Comparison of ENCODE assay signal across 8 cellular contexts in the genomic region with DNA sequence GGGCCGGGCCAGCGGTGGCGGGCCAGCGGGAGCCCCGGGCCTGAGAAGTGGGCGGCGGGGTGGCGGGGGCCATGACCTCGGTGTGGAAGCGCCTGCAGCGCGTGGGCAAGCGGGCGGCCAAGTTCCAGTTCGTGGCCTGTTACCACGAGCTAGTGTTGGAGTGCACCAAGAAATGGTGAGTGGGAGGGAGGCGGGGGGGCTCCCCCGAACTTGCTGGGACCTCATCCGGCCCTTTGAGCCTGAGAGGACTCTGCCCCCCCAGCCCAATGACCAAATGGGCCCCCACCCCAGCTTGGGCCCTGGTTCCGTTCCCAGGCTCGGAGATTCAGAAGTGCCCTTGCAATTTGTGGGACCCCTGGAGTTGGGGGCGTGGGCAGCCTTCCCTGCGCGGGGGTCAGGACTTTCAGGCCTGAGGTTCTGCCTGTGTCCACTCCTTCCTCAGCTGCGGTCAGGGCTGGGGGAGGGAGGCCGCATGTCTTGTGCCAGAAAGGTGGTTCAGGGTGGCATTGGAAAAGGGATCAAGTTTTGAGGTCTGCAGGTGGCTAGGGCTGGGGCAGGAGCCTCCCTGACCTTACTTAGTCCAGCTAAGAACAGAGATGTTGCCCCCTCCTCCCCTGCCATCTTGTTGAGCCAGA. TPM values are rescaled to one million over a fixed set of nuclear protein-coding genes. Genes with fewer than 3 reads are reported as not detected.
DNase-seq lines count a peak whose midpoint lies in the region; ATAC-seq and TF ChIP-seq lines count a peak whose summit lies in the region.

No MANE protein-coding gene starts in this region.

- no peak overlapping the region for H2AK5ac ChIP-seq in mesendoderm (ENCODE audit: low read length)

- peaks cover under 1% of the 10 kb centered on the region for H3K79me1 ChIP-seq in mesendoderm (ENCODE audit: low read length)

- peak; percentile 45 for DNase-seq in activated naive CD4-positive, alpha-beta T cell treated with anti-CD3 and anti-CD28 coated beads for 36 hours
- no peak for DNase-seq in activated naive CD4-positive, alpha-beta T cell treated with anti-CD3 and anti-CD28 coated beads, Interleukin-2, amount 50 U/mL, for 16 hours
- DNase-seq in body of pancreas (peak in 2 of 4 donors; percentile 36 to 39), mesendoderm (no peak), vagina (ENCODE audit: extremely low spot score in 2 of 2) (no peak), epidermal melanocyte (ENCODE audit: insufficient read length, low spot score) (no peak), AG20443 (ENCODE audit: low spot score) (no peak)

- H3K9me3 ChIP-seq in body of pancreas (no peaks in the 10 kb centered on the region), vagina (no peaks in the 10 kb centered on the region)

- H3K4me2 ChIP-seq in mesendoderm (ENCODE audit: low read length) = no peak overlapping the region

- peak overlapping the region; percentile 77 for H3K27ac Mint-ChIP-seq in activated naive CD4-positive, alpha-beta T cell treated with anti-CD3 and anti-CD28 coated beads for 36 hours

- H2BK5ac ChIP-seq in mesendoderm (ENCODE audit: low read length) = no peak overlapping the region

- no peak overlapping the region for H2BK15ac ChIP-seq in mesendoderm (replicated peaks; ENCODE audit: low read depth)

- intact Hi-C loops in activated naive CD4-positive, alpha-beta T cell treated with anti-CD3 and anti-CD28 coated beads for 36 hours (cut with micrococcal nuclease) = no loop called here
- intact Hi-C loops in body of pancreas (cut with DNase I) = no loop called here
- intact Hi-C loops in vagina (cut with DNase I) = no loop called here

- peaks cover 0 to 1% of the 10 kb centered on the region in 2 donors for H3K36me3 ChIP-seq in body of pancreas (replicated peaks in 1 of 2; ENCODE audit: insufficient read depth in 1 of 2, low read depth in 2 of 2)
- H3K36me3 ChIP-seq in mesendoderm (ENCODE audit: control insufficient read depth, insufficient read depth, low read length) = no peaks in the 10 kb centered on the region
- H3K36me3 ChIP-seq in vagina = peaks cover 3 to 22% of the 10 kb centered on the region in 2 donors

- ATAC-seq in body of pancreas = no peak
- no peak for ATAC-seq in GM19455 (IDR thresholded peaks at IDR 0.05; ENCODE audit: unreplicated experiment)

- H4K5ac ChIP-seq in mesendoderm (ENCODE audit: low read length) = no peak overlapping the region

- no peaks in the 10 kb centered on the region for H3K9me3 Mint-ChIP-seq in activated naive CD4-positive, alpha-beta T cell treated with anti-CD3 and anti-CD28 coated beads for 36 hours

- CTCF ChIA-PET in activated naive CD4-positive, alpha-beta T cell treated with anti-CD3 and anti-CD28 coated beads for 36 hours (lab: Charles Lee) = interaction anchor here (0.7 to 3.4 kb wide), 7 partner anchors 9 to 194 kb away, joined by 3 to 46 read pairs (median 7); a partner anchor contains a TSS

- H3K56ac ChIP-seq in mesendoderm (ENCODE audit: low read length) = peak overlapping the region; percentile 79

- TF ChIP-seq POLR2A in body of pancreas (IDR thresholded peaks at IDR 0.05) = no peak
- TF ChIP-seq POLR2A in vagina (IDR thresholded peaks at IDR 0.05) = no peak

- H3K4me3 ChIP-seq in body of pancreas = peak overlapping the region in 1 of 2 donors; percentile 3
- no peak overlapping the region for H3K4me3 ChIP-seq in mesendoderm (ENCODE audit: low read length)
- peak overlapping the region; percentile 81 to 98 for H3K4me3 ChIP-seq in vagina

- H3K9ac ChIP-seq in mesendoderm (ENCODE audit: low read length) = peak overlapping the region; percentile 72

- whole genome bisulfite sequencing in body of pancreas, 2 donors = 28 to 67% methylated on average over 5 to 26 of the region's 26 CpGs
- no CpG with 5 or more reads among the region's 26 CpGs for WGBS in mesendoderm (ENCODE audit: extremely low coverage, insufficient coverage, low lambda C conversion rate)

- H4K8ac ChIP-seq in mesendoderm (ENCODE audit: low read depth, low read length) = no peak overlapping the region

- H3K4me1 Mint-ChIP-seq in activated naive CD4-positive, alpha-beta T cell treated with anti-CD3 and anti-CD28 coated beads for 36 hours (ENCODE audit: low read depth) = peaks cover 51% of the 10 kb centered on the region

- TF ChIP-seq CTCF in body of pancreas (IDR thresholded peaks at IDR 0.05) = no peak
- TF ChIP-seq CTCF in vagina (IDR thresholded peaks at IDR 0.05) = no peak

- H3K4ac ChIP-seq in mesendoderm (ENCODE audit: low read depth, low read length) = no peak overlapping the region

- H3K18ac ChIP-seq in mesendoderm (ENCODE audit: low read length) = peak overlapping the region; percentile 35

- H2BK120ac ChIP-seq in mesendoderm (ENCODE audit: low read depth, low read length) = no peak overlapping the region

- peaks cover under 1% of the 10 kb centered on the region for H3K79me2 ChIP-seq in mesendoderm (ENCODE audit: control insufficient read depth, insufficient read depth, low read length)

- peak overlapping the region; percentile 83 for H3K4me3 Mint-ChIP-seq in activated naive CD4-positive, alpha-beta T cell treated with anti-CD3 and anti-CD28 coated beads for 36 hours

- no peak overlapping the region for H3K23ac ChIP-seq in mesendoderm (ENCODE audit: low read length)

- peaks cover 14% of the 10 kb centered on the region for H3K36me3 Mint-ChIP-seq in activated naive CD4-positive, alpha-beta T cell treated with anti-CD3 and anti-CD28 coated beads for 36 hours (ENCODE audit: low read depth)

- peaks cover 54% of the 10 kb centered on the region for H3K4me1 ChIP-seq in body of pancreas
- H3K4me1 ChIP-seq in mesendoderm (ENCODE audit: control insufficient read depth, low read depth, low read length) = peaks cover 5% of the 10 kb centered on the region
- peaks cover 67% of the 10 kb centered on the region for H3K4me1 ChIP-seq in vagina

- H3K27me3 Mint-ChIP-seq in activated naive CD4-positive, alpha-beta T cell treated with anti-CD3 and anti-CD28 coated beads for 36 hours (ENCODE audit: low read depth) = no peaks in the 10 kb centered on the region

- no peaks in the 10 kb centered on the region for H3K27me3 ChIP-seq in body of pancreas
- no peaks in the 10 kb centered on the region for H3K27me3 ChIP-seq in mesendoderm (ENCODE audit: insufficient read depth, low read length, poor library complexity)
- no peaks in the 10 kb centered on the region for H3K27me3 ChIP-seq in vagina

- H3K27ac ChIP-seq in body of pancreas (peak overlapping the region; percentile 45 to 94 (median 86)), mesendoderm (ENCODE audit: low read depth, low read length) (no peak overlapping the region), vagina (peak overlapping the region; percentile 93)

RNA-seq across cellular contexts. Expression of a gene that starts 0.5 kb away (rescaled TPM):
- 10 to 100 TPM; 51.9 to 54.6 TPM for total RNA-seq in activated naive CD4-positive, alpha-beta T cell treated with anti-CD3 and anti-CD28 coated beads for 36 hours
- total RNA-seq in body of pancreas (10 to 100 TPM; 35.0 to 76.1 TPM), vagina (123 TPM)
- polyA plus RNA-seq in mesendoderm (2013, experiment 1 of 2) = 1.5 TPM
- polyA plus RNA-seq in mesendoderm (2013, experiment 2 of 2) = 2.7 TPM

RNA-seq across cellular contexts. Expression of a gene that starts 4.0 kb away (rescaled TPM):
- 10 to 100 TPM; 12.4 to 12.8 TPM for total RNA-seq in activated naive CD4-positive, alpha-beta T cell treated with anti-CD3 and anti-CD28 coated beads for 36 hours
- 100 to 1,000 TPM in 1 of 2 donors, 10 to 100 TPM in 1; 44.8 to 116 TPM for total RNA-seq in body of pancreas
- 17.5 TPM for polyA plus RNA-seq in mesendoderm (2013, experiment 1 of 2)
- polyA plus RNA-seq in mesendoderm (2013, experiment 2 of 2) = 17.1 TPM
- total RNA-seq in vagina = 62.4 TPM

RNA-seq across cellular contexts. Expression of a gene that starts 6.1 kb away (rescaled TPM):
- 10 to 100 TPM; 41.4 to 42.5 TPM for total RNA-seq in activated naive CD4-positive, alpha-beta T cell treated with anti-CD3 and anti-CD28 coated beads for 36 hours
- total RNA-seq in body of pancreas = 10 to 100 TPM; 39.2 to 66.9 TPM
- 110 TPM for polyA plus RNA-seq in mesendoderm (2013, experiment 1 of 2)
- 113 TPM for polyA plus RNA-seq in mesendoderm (2013, experiment 2 of 2)
- 68.5 TPM for total RNA-seq in vagina

RNA-seq across cellular contexts. Expression of a gene that starts 18.2 kb away (rescaled TPM):
- total RNA-seq in activated naive CD4-positive, alpha-beta T cell treated with anti-CD3 and anti-CD28 coated beads for 36 hours = 10 to 100 TPM; 39.7 to 45.7 TPM
- total RNA-seq in body of pancreas = 100 to 1,000 TPM; 131 to 330 TPM
- 4.6 TPM for polyA plus RNA-seq in mesendoderm (2013, experiment 1 of 2)
- 3.8 TPM for polyA plus RNA-seq in mesendoderm (2013, experiment 2 of 2)
- total RNA-seq in vagina = 246 TPM

RNA-seq across cellular contexts. Expression of a gene that starts 19.3 kb away (rescaled TPM):
- under 1 TPM in 1 of 2 experiments, not detected in 1; 0.35 TPM for total RNA-seq in activated naive CD4-positive, alpha-beta T cell treated with anti-CD3 and anti-CD28 coated beads for 36 hours
- total RNA-seq in body of pancreas = 1 to 10 TPM in 1 of 2 donors, under 1 TPM in 1; 0.66 to 1.0 TPM
- polyA plus RNA-seq in mesendoderm (2013, experiment 1 of 2) = not detected
- 0.04 TPM for polyA plus RNA-seq in mesendoderm (2013, experiment 2 of 2)
- total RNA-seq in vagina = 12.0 TPM
